In the genomic region with DNA sequence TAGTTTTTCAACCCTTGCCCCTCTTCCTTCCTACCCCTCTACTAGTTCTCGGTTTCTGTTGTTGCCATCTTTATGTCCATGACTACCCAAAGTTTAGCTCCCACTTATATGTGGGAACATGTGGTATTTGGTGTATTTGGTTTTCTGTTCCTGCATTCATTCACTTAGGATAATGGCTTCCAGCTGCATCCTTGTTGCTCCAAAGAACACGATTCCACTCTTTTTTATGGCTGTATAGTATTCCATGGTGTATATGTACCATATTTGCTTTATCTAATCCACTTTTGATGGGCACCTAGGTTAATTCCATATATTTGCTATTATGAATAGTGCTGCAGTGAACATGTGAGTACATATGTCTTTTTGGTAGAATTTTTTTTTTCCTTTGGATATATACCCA, we compare ENCODE assay signal across 8 cellular contexts. TPM values are rescaled to one million over a fixed set of nuclear protein-coding genes. Genes with fewer than 3 reads are reported as not detected.
"Had no signal": no experiment of that assay in that cellular context is flagged by ENCODE, and none has a peak within 500 bp of the region (broad histone marks: within the 10 kb centered on the region; RNA-seq: fewer than 3 reads in every experiment).

No MANE protein-coding gene starts in this region.

- ATAC-seq: GM12878 had no signal

- H3K4me3 ChIP-seq: GM12878 had no signal

- FAIRE-seq: G401.6, GM12878, GM12891, GM18507, GM19239 had no signal

- DNase-seq: GDM1, GF-D8 had no signal

RNA-seq across cellular contexts. Expression of gene DSC1, which starts 20.6 kb away (rescaled TPM):
- total RNA-seq: G401 had no signal
